18 cellular contexts compared by ENCODE assay signal in the genomic region with DNA sequence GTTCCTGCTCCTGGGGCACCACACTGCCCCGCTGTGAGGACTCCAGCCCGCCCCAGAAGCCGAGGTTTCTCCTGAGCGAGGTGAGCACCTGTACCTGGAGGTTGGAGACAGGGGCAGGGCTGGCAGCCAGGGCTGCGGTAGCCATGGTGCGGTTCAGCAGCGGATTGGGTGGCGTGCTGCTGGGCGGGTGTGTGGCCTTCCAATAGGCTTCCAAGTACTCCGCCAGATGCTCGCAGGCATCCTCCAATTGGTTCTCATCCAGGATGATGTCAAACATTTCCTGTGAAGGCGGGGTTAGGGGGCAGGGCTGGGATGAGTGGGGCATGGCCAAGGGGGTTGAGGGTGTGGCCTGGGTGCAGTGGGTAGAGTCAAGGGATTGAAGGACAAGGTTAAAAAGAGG. TPM values are rescaled to one million over a fixed set of nuclear protein-coding genes. Genes with fewer than 3 reads are reported as not detected.
DNase-seq lines count a peak whose midpoint lies in the region; ATAC-seq and TF ChIP-seq lines count a peak whose summit lies in the region.
"Had no signal": no experiment of that assay in that cellular context is flagged by ENCODE, and none has a peak within 500 bp of the region (broad histone marks: within the 10 kb centered on the region; RNA-seq: fewer than 3 reads in every experiment).

No MANE protein-coding gene starts in this region.

- intact Hi-C loops in A673 (cut with micrococcal nuclease; ENCODE audit: unreplicated experiment), result no loop called here
- intact Hi-C loops in MCF 10A (cut with micrococcal nuclease), result no loop called here

- no peak overlapping the region for H3K4me3 Mint-ChIP-seq in MCF 10A (ENCODE audit: unreplicated experiment)
- H3K4me3 Mint-ChIP-seq: activated T-helper 1 cell treated with anti-CD3 and anti-CD28 coated beads, Interleukin-12 subunit alpha, Interleukin-12 subunit beta, Interleukin-2, Interleukin-4 antibody, amounts not matched to agents 30 ng/mL and 10 ng/mL and 1 ng/mL, durations not matched to agents 14 hours and 24 hours and 36 hours; CD8-positive, alpha-beta T cell; neural crest cell; stimulated activated naive B cell treated with anti-CD40 and anti-IgM and Interleukin-4, amounts not matched to agents 10 μg/mL and 1 μg/mL and 100 μg/mL, for 72 hours had no signal

- no peak overlapping the region for H3K4me3 ChIP-seq in A673 (ENCODE audit: low read depth, low read length, poor library complexity, severe bottlenecking)
- H3K4me3 ChIP-seq: colonic mucosa, esophagus muscularis mucosa had no signal

- H3K36me3 ChIP-seq in A673 (ENCODE audit: insufficient read depth, low read length, poor library complexity, severe bottlenecking), result no peaks in the 10 kb centered on the region
- H3K36me3 ChIP-seq: colonic mucosa had no signal

- ATAC-seq in GM21529 (IDR thresholded peaks at IDR 0.05; ENCODE audit: unreplicated experiment), result no peak
- ATAC-seq: CD8-positive, alpha-beta T cell; Panc1; sciatic nerve; stimulated activated naive B cell treated with anti-CD40 and anti-IgM and Interleukin-4, amounts not matched to agents 10 μg/mL and 1 μg/mL and 100 μg/mL, for 72 hours had no signal

- H3K9me3 Mint-ChIP-seq in MCF 10A (ENCODE audit: unreplicated experiment), result no peaks in the 10 kb centered on the region
- H3K9me3 Mint-ChIP-seq: activated T-helper 1 cell treated with anti-CD3 and anti-CD28 coated beads, Interleukin-12 subunit alpha, Interleukin-12 subunit beta, Interleukin-2, Interleukin-4 antibody, amounts not matched to agents 30 ng/mL and 10 ng/mL and 1 ng/mL, durations not matched to agents 14 hours and 24 hours and 36 hours; CD8-positive, alpha-beta T cell; neural crest cell; stimulated activated naive B cell treated with anti-CD40 and anti-IgM and Interleukin-4, amounts not matched to agents 10 μg/mL and 1 μg/mL and 100 μg/mL, for 72 hours had no signal

- POLR2A ChIA-PET in A673 (lab: Charles Lee; ENCODE audit: low non-redundant PET) (no interaction called here), MCF 10A (lab: Yijun Ruan, JAX) (interaction anchor here (2.9 kb wide), 1 partner anchor 23 kb away, joined by 8 read pairs; a partner anchor contains a TSS)

- no peaks in the 10 kb centered on the region for H3K27me3 Mint-ChIP-seq in MCF 10A (ENCODE audit: insufficient read depth, unreplicated experiment)

- H3K4me1 ChIP-seq in A673 (ENCODE audit: insufficient read depth, low read length, poor library complexity, severe bottlenecking), result no peaks in the 10 kb centered on the region
- H3K4me1 ChIP-seq: colonic mucosa had no signal

- H3K27me3 ChIP-seq in A673 (replicated peaks; ENCODE audit: insufficient read depth, low read depth, low read length, poor library complexity), result no peaks in the 10 kb centered on the region
- H3K27me3 ChIP-seq: colonic mucosa had no signal

- TF ChIP-seq CTCF in A673 (conservative IDR thresholded peaks at IDR 0.05; ENCODE audit: low read depth, low read length) (no peak), MCF 10A (IDR thresholded peaks at IDR 0.05; ENCODE audit: unreplicated experiment) (no peak)

- peaks cover 27% of the 10 kb centered on the region for H3K36me3 Mint-ChIP-seq in MCF 10A (ENCODE audit: insufficient read depth, unreplicated experiment)

- H3K4me1 Mint-ChIP-seq in MCF 10A (ENCODE audit: insufficient read depth, unreplicated experiment), result peaks cover 6% of the 10 kb centered on the region

- CTCF ChIA-PET in A673 (lab: Charles Lee) (no interaction called here), MCF 10A (lab: Yijun Ruan, JAX) (interaction anchor here (1.0 to 6.6 kb wide), 2 partner anchors 13 to 19 kb away, joined by 4 to 44 read pairs; a partner anchor contains a TSS)

- DNase-seq in A673 (ENCODE audit: low spot score), result peak; percentile 37
- DNase-seq in D341Med (ENCODE audit: low spot score), result peak; percentile 68
- peak; percentile 83 for DNase-seq in NCI-H2196 (lab: John Stamatoyannopoulos, UW; ENCODE audit: unreplicated experiment)
- peak; percentile 95 for DNase-seq in iPS DF 19.7 (ENCODE audit: low read depth, low spot score)
- no peak for DNase-seq in NCI-H2107 treated with DMSO at 0.1 percent for 48 hours (lab: John Stamatoyannopoulos, UW; ENCODE audit: unreplicated experiment)
- no peak for DNase-seq in MCF 10A (ENCODE audit: unreplicated experiment)
- no peak for DNase-seq in foreskin melanocyte
- DNase-seq: amygdala; CD8-positive, alpha-beta T cell; colonic mucosa; stimulated activated naive B cell treated with anti-CD40 and anti-IgM and Interleukin-4, amounts not matched to agents 10 μg/mL and 1 μg/mL and 100 μg/mL, for 72 hours had no signal

- no peaks in the 10 kb centered on the region for H3K9me3 ChIP-seq in A673 (ENCODE audit: low read depth, low read length, poor library complexity, severe bottlenecking)
- H3K9me3 ChIP-seq: colonic mucosa, esophagus muscularis mucosa had no signal

- BruUV-seq in A673 (replicated peaks; lab: Mats Ljungman, UMichigan) (no TSS peak), MCF 10A (replicated peaks; lab: Mats Ljungman, UMichigan) (no TSS peak)

- H3K27ac Mint-ChIP-seq in MCF 10A (ENCODE audit: low read depth, unreplicated experiment), result no peak overlapping the region
- H3K27ac Mint-ChIP-seq: activated T-helper 1 cell treated with anti-CD3 and anti-CD28 coated beads, Interleukin-12 subunit alpha, Interleukin-12 subunit beta, Interleukin-2, Interleukin-4 antibody, amounts not matched to agents 30 ng/mL and 10 ng/mL and 1 ng/mL, durations not matched to agents 14 hours and 24 hours and 36 hours; CD8-positive, alpha-beta T cell; stimulated activated naive B cell treated with anti-CD40 and anti-IgM and Interleukin-4, amounts not matched to agents 10 μg/mL and 1 μg/mL and 100 μg/mL, for 72 hours had no signal

- H3K27ac ChIP-seq in A673 (ENCODE audit: low read depth, low read length, poor library complexity, severe bottlenecking), result no peak overlapping the region
- H3K27ac ChIP-seq: esophagus muscularis mucosa had no signal

RNA-seq across cellular contexts. Expression of a gene that starts 11.3 kb away (rescaled TPM):
- not detected in 2 replicates for total RNA-seq in A673 (2021)
- not detected in 2 replicates for total RNA-seq in MCF 10A (2022)
- total RNA-seq: activated T-helper 1 cell treated with anti-CD3 and anti-CD28 coated beads, Interleukin-12 subunit alpha, Interleukin-12 subunit beta, Interleukin-2, Interleukin-4 antibody, amounts not matched to agents 30 ng/mL and 10 ng/mL and 1 ng/mL, durations not matched to agents 14 hours and 24 hours and 36 hours; CD8-positive, alpha-beta T cell; colonic mucosa; lung microvascular endothelial cell; neural crest cell; sciatic nerve had no signal

RNA-seq across cellular contexts. Expression of a gene that starts 20.2 kb away (rescaled TPM):
- 8.0 and 10.4 TPM in 2 replicates for total RNA-seq in A673 (2021)
- total RNA-seq in MCF 10A (2022), result 6.6 and 7.7 TPM in 2 replicates

RNA-seq across cellular contexts. Expression of a gene that starts 22.8 kb away (rescaled TPM):
- total RNA-seq in A673 (2021), result 950 and 1,115 TPM in 2 replicates
- 3,055 and 3,511 TPM in 2 replicates for total RNA-seq in MCF 10A (2022)

RNA-seq across cellular contexts. Expression of a gene that starts 25.8 kb away (rescaled TPM):
- total RNA-seq in A673 (2021) (0.28 and 0.75 TPM in 2 replicates), MCF 10A (2022) (0.22 and 0.61 TPM in 2 replicates)
- total RNA-seq: lung microvascular endothelial cell had no signal

RNA-seq across cellular contexts. Expression of a gene that starts 48.5 kb away (rescaled TPM):
- total RNA-seq in A673 (2021), result 1.3 and 2.8 TPM in 2 replicates
- 0.47 and 1.2 TPM in 2 replicates for total RNA-seq in MCF 10A (2022)
- total RNA-seq: lung microvascular endothelial cell had no signal

Comparison
In these comparisons a context has a peak if more than half of its experiments do, and no peak if none do; other contexts are left out.
1. DNase-seq: peak in A673 (single experiment), D341Med (single experiment), NCI-H2196 (single experiment) and iPS DF 19.7 (single experiment); none in NCI-H2107 treated with DMSO at 0.1 percent for 48 hours (single experiment), MCF 10A (single experiment) and foreskin melanocyte (single experiment).